ENCODE assay signal across 1 cellular context in the genomic region with DNA sequence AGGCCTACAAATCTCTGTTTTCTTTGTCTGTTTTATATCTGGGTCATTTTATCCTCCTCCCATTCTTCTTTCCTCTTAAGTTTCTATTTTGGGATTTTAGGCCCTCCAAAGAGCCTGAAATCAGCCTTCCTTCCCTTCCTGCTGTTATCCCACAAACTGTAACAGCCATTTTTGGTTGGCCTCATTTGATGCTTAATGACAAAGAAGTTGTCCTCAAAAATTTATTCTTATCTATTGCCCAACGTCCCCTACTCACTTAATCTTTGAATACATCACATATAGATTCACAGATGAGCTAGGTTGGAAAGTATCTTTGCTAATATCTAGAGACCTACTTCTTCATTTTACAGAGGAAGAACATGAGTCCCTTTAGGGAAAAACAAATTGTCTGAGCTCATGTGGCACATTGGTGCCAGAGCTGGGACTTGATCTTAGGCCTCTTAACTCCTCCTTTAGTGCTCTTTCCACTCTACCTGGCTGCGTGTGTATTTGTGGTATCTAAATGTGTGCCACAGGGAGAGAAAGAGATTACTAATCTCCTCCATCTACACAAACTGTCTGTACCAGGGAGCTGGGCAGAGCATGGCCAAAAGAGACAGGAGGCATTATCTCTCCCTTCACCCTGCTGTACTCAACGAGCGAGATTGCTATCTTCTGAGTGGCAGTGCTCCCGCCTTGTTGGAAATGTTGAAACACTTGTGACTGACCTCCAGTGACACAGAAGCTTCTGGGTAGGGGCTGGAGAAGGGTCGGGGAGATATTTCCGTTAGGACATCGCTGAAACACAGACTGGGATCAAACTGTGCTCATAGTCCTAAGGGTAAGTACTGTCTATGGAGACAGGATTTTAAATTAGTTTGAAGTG.
TF ChIP-seq lines count a peak whose summit lies in the region.

No MANE protein-coding gene starts in this region.

TF ChIP-seq in SK-N-SH, 30 proteins besides CTCF, POLR2A, EP300 and RAD21 (continued from another document):
- no peak for TF ChIP-seq RCOR1 (IDR thresholded peaks at IDR 0.05; ENCODE audit: low read length)
TF ChIP-seq in SK-N-SH: peak in this region for 1.
